ENCODE assay signal across 10 cellular contexts in genomic region chr6:13929196-13929595, GRCh38. TPM values are rescaled to one million over a fixed set of nuclear protein-coding genes. Genes with fewer than 3 reads are reported as not detected.
"Had no signal": no experiment of that assay in that cellular context is flagged by ENCODE, and none has a peak within 500 bp of the region (broad histone marks: within the 10 kb centered on the region; RNA-seq: fewer than 3 reads in every experiment).

No MANE protein-coding gene starts in this region.

- FAIRE-seq: H1, HTR-8/SVneo had no signal

- DNase-seq: H9, HCEC 1CT, IMR-90, Karpas-422, KBM-7 had no signal

- H3K4me3 ChIP-seq: GM23338 had no signal

- H3K4me2 ChIP-seq: GM23338, KMS-11 had no signal

- H3K27ac ChIP-seq: KMS-11 had no signal

- H2AFZ ChIP-seq: GM23338 had no signal

- H3K9ac ChIP-seq: KMS-11 had no signal

- ATAC-seq: GM23338 had no signal

RNA-seq across cellular contexts. Expression of gene RNF182, which starts 4.4 kb away (rescaled TPM):
- total RNA-seq: HT-29 had no signal
